In genomic region chr4:108172780-108173598, GRCh38 we compare ENCODE assay signal across 9 cellular contexts. TPM values are rescaled to one million over a fixed set of nuclear protein-coding genes. Genes with fewer than 3 reads are reported as not detected.
DNase-seq lines count a peak whose midpoint lies in the region; ATAC-seq and TF ChIP-seq lines count a peak whose summit lies in the region.
"Had no signal": no experiment of that assay in that cellular context is flagged by ENCODE, and none has a peak within 500 bp of the region (broad histone marks: within the 10 kb centered on the region; RNA-seq: fewer than 3 reads in every experiment).

No MANE protein-coding gene starts in this region.

- DNase-seq in GDM1 (lab: John Stamatoyannopoulos, UW), result peak; percentile 19
- peak; percentile 65 to 85 for DNase-seq in NCI-H2081 (lab: John Stamatoyannopoulos, UW)
- DNase-seq in activated CD8-positive, alpha-beta memory T cell treated with anti-CD3 and anti-CD28 coated beads for 48 hours (ENCODE audit: low read depth in 2 of 3, low spot score in 2 of 3), result peak; percentile 30 to 47 (median 40)
- DNase-seq in epithelial cell of proximal tubule (ENCODE audit: low read depth), result no peak
- DNase-seq in myocyte (ENCODE audit: low read depth), result peak; percentile 78
- DNase-seq in nucleus accumbens (lab: John Stamatoyannopoulos, UW), result no peak

- peak; percentile 52 for ATAC-seq in HG02571 (IDR thresholded peaks at IDR 0.05; ENCODE audit: unreplicated experiment)

- no peak overlapping the region for H3K27ac ChIP-seq in stomach smooth muscle (ENCODE audit: low read length)

- H3K36me3 ChIP-seq in stomach smooth muscle (ENCODE audit: control insufficient read depth in 2 of 2, insufficient read depth in 2 of 2, low read length in 2 of 2), result no peaks in the 10 kb centered on the region

- H3K9ac ChIP-seq in stomach smooth muscle (ENCODE audit: low read length in 2 of 2), result peak overlapping the region in 1 of 2 donors; percentile 36

- H3K27me3 ChIP-seq in stomach smooth muscle (ENCODE audit: control insufficient read depth in 1 of 2, insufficient read depth in 2 of 2, low read length in 2 of 2), result peaks cover 38 to 62% of the 10 kb centered on the region in 2 donors

- H3K4me1 ChIP-seq in stomach smooth muscle (ENCODE audit: control insufficient read depth, insufficient read depth, low read length), result peaks cover 18% of the 10 kb centered on the region

- no peaks in the 10 kb centered on the region for H3K9me3 ChIP-seq in stomach smooth muscle (ENCODE audit: control insufficient read depth in 2 of 2, low read length in 2 of 2)

- no peak for TF ChIP-seq CTCF in epithelial cell of proximal tubule (conservative IDR thresholded peaks at IDR 0.05; ENCODE audit: low read depth, low read length)

- H3K4me3 ChIP-seq in epithelial cell of proximal tubule (ENCODE audit: low read depth, low read length), result peak overlapping the region; percentile 63
- peak overlapping the region; percentile 65 to 79 for H3K4me3 ChIP-seq in stomach smooth muscle (ENCODE audit: low read length in 2 of 2)

RNA-seq across cellular contexts. Expression of gene LEF1, which starts 4.3 kb away (rescaled TPM):
- total RNA-seq in epithelial cell of proximal tubule, result 1.2 and 4.2 TPM in 2 replicates
- total RNA-seq in myocyte, result 3.0 and 7.3 TPM in 2 replicates
- polyA plus RNA-seq in myocyte (2012), result 20.4 TPM
- total RNA-seq: dermis microvascular lymphatic vessel endothelial cell had no signal

Comparison
In these comparisons a context has a peak if more than half of its experiments do, and no peak if none do; other contexts are left out.
1. DNase-seq: peak in GDM1 (single experiment), NCI-H2081 (2 of 2), activated CD8-positive, alpha-beta memory T cell treated with anti-CD3 and anti-CD28 coated beads for 48 hours (3 of 3) and myocyte (single experiment); none in epithelial cell of proximal tubule (single experiment) and nucleus accumbens (0 of 56).